In genomic region chr2:122705751-122706150, GRCh38 we compare ENCODE assay signal across 2 cellular contexts.
TF ChIP-seq lines count a peak whose summit lies in the region.

No MANE protein-coding gene starts in this region.

TF ChIP-seq in HepG2, 621 proteins besides CTCF, POLR2A, EP300 and RAD21 (continued from another document):
- TF ChIP-seq MEIS1 (CRISPR knock-in tag; IDR thresholded peaks at IDR 0.05; ENCODE audit: borderline replicate concordance) (no peak), THAP11 (CRISPR knock-in tag; IDR thresholded peaks at IDR 0.05) (no peak), ZNF136 (CRISPR knock-in tag; IDR thresholded peaks at IDR 0.05; ENCODE audit: low read depth) (no peak), HOXA7 (CRISPR knock-in tag; IDR thresholded peaks at IDR 0.05) (no peak)
- TF ChIP-seq, protein P1, sequence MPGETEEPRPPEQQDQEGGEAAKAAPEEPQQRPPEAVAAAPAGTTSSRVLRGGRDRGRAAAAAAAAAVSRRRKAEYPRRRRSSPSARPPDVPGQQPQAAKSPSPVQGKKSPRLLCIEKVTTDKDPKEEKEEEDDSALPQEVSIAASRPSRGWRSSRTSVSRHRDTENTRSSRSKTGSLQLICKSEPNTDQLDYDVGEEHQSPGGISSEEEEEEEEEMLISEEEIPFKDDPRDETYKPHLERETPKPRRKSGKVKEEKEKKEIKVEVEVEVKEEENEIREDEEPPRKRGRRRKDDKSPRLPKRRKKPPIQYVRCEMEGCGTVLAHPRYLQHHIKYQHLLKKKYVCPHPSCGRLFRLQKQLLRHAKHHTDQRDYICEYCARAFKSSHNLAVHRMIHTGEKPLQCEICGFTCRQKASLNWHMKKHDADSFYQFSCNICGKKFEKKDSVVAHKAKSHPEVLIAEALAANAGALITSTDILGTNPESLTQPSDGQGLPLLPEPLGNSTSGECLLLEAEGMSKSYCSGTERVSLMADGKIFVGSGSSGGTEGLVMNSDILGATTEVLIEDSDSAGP (CRISPR knock-in tag; IDR thresholded peaks at IDR 0.05; ENCODE audit: borderline replicate concordance), result no peak

TF ChIP-seq in H1, 55 proteins besides CTCF, POLR2A, EP300 and RAD21 (continued from another document):
- no peak for TF ChIP-seq SIN3A (conservative IDR thresholded peaks at IDR 0.05 in 1 of 2, IDR thresholded peaks at IDR 0.05 in 1 of 2; ENCODE audit: low read depth in 1 of 2, low read length in 2 of 2)
- TF ChIP-seq SIX5 (IDR thresholded peaks at IDR 0.05; ENCODE audit: low read depth, low read length), result no peak
- TF ChIP-seq RXRA (IDR thresholded peaks at IDR 0.05; ENCODE audit: insufficient read depth, low read depth, low read length), result no peak
- no peak for TF ChIP-seq CTBP2 (IDR thresholded peaks at IDR 0.05; ENCODE audit: borderline replicate concordance, insufficient read depth, insufficient read length, low read length)
- TF ChIP-seq SAP30 (IDR thresholded peaks at IDR 0.05; ENCODE audit: insufficient read depth, insufficient replicate concordance, low read length), result no peak
- no peak for TF ChIP-seq SIRT6 (IDR thresholded peaks at IDR 0.05; ENCODE audit: low read length)
- no peak for TF ChIP-seq SP2 (IDR thresholded peaks at IDR 0.05; ENCODE audit: low read length)
- no peak for TF ChIP-seq JUND (IDR thresholded peaks at IDR 0.05; ENCODE audit: low read length)
- no peak for TF ChIP-seq GABPA (IDR thresholded peaks at IDR 0.05; ENCODE audit: borderline replicate concordance, insufficient read depth, low read length)
- no peak for TF ChIP-seq CHD2 (IDR thresholded peaks at IDR 0.05; ENCODE audit: low read length)
- no peak for TF ChIP-seq E2F6 (IDR thresholded peaks at IDR 0.05)
- no peak for TF ChIP-seq NRF1 (IDR thresholded peaks at IDR 0.05; ENCODE audit: low read depth, low read length)
- TF ChIP-seq EZH2 (IDR thresholded peaks at IDR 0.05; ENCODE audit: low read depth, low read length, severe bottlenecking), result no peak
- no peak for TF ChIP-seq POLR2AphosphoS5 (IDR thresholded peaks at IDR 0.05; ENCODE audit: low read depth, low read length)
- TF ChIP-seq ASH2L (IDR thresholded peaks at IDR 0.05; ENCODE audit: low read length), result no peak
- TF ChIP-seq RFX5 (IDR thresholded peaks at IDR 0.05; ENCODE audit: borderline replicate concordance, low read depth, low read length), result no peak
- TF ChIP-seq ATF3 (IDR thresholded peaks at IDR 0.05; ENCODE audit: insufficient read depth, low read depth, low read length), result no peak
